25 cellular contexts compared by ENCODE assay signal in the genomic region with DNA sequence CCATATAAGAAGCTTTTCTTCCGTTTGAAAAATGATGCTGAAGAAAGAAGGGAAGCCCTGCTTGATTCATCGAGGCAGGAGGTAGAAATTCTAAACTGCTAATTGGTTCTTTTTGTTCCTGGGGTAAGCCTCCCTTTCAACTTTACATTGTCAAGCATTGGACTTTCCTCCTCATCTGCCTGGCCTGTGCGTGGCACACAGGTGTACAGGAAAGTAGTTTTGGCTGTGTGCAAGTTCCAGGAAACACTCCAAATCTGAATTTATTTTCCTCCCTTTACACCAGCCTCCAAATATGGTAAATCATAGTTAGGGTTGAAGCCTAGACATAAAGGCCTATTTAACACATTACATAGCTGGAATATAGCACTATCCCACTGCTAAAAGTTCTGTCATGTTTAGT. TPM values are rescaled to one million over a fixed set of nuclear protein-coding genes. Genes with fewer than 3 reads are reported as not detected.
"Had no signal": no experiment of that assay in that cellular context is flagged by ENCODE, and none has a peak within 500 bp of the region (broad histone marks: within the 10 kb centered on the region; RNA-seq: fewer than 3 reads in every experiment).

No MANE protein-coding gene starts in this region.

- H3K4me1 ChIP-seq: esophagus squamous epithelium, gastrocnemius medialis, heart right ventricle, left ventricle myocardium inferior, lower lobe of right lung had no signal

- DNase-seq: cortex of kidney; effector CD8-positive, alpha-beta T cell; effector memory CD8-positive, alpha-beta T cell; endodermal cell; erythroblast; esophagus squamous epithelium; foreskin fibroblast; foreskin melanocyte; gastrocnemius medialis; glutamatergic neuron; head of caudate nucleus; heart right ventricle; hippocampal formation; left cardiac atrium; left ventricle myocardium inferior; lower lobe of right lung; mesenchymal stem cell; mucosa of descending colon; naive B cell had no signal

- H3K4me3 ChIP-seq: esophagus squamous epithelium, gastrocnemius medialis, heart right ventricle, left ventricle myocardium inferior, lower lobe of right lung, mucosa of descending colon had no signal

- H3K9me3 ChIP-seq: esophagus squamous epithelium, gastrocnemius medialis, heart right ventricle, left ventricle myocardium inferior, lower lobe of right lung, mucosa of descending colon had no signal

- ATAC-seq: effector memory CD8-positive, alpha-beta T cell; esophagus mucosa; gastrocnemius medialis; heart right ventricle; left cardiac atrium; lower lobe of right lung; mucosa of descending colon had no signal

- H3K27ac ChIP-seq: epithelial cell of prostate, esophagus squamous epithelium, gastrocnemius medialis, heart right ventricle, left ventricle myocardium inferior, lower lobe of right lung had no signal

- H3K36me3 ChIP-seq: esophagus squamous epithelium, gastrocnemius medialis, heart right ventricle, left ventricle myocardium inferior, lower lobe of right lung had no signal

- FAIRE-seq: colon, endometrium, islet of Langerhans, keratinocyte had no signal

- H3K27me3 ChIP-seq: esophagus squamous epithelium, gastrocnemius medialis had no signal

RNA-seq across cellular contexts. Expression of a gene that starts 18.2 kb away (rescaled TPM):
- polyA plus RNA-seq: keratinocyte had no signal
